In the genomic region with DNA sequence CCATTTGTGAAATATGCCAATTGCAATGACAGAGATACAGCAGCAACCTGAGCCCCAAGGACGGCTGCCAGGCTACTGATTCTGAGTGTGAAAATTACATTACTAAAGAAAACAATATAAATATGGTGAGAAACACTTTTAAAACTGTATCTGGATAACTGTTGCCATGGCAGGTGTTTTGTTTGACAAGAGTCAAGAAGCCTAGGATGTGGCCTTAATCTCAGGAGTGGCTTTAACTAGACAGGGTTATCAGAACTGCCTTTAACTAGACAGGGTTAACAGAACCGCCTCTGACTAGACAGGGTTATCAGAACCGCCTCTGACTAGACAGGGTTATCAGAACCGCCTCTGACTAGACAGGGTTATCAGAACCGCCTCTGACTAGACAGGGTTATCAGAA, we compare ENCODE assay signal across 6 cellular contexts. TPM values are rescaled to one million over a fixed set of nuclear protein-coding genes. Genes with fewer than 3 reads are reported as not detected.
DNase-seq lines count a peak whose midpoint lies in the region; ATAC-seq and TF ChIP-seq lines count a peak whose summit lies in the region.
"Not testable (repeated sequence)": the region's sequence is repeated elsewhere in the genome, so short reads cannot be mapped to it uniquely, and the experiment has no call there.

No MANE protein-coding gene starts in this region.

- H3K36me3 Mint-ChIP-seq in WTC11 (peaks cover 63% of the 10 kb centered on the region), osteocyte (ENCODE audit: unreplicated experiment) (peaks cover 19% of the 10 kb centered on the region)

- not testable (repeated sequence) for H3K36me3 ChIP-seq in breast epithelium, thoracic aorta
- peaks cover 0 to 25% (median 4%) of the 10 kb centered on the region in 9 donors for H3K36me3 ChIP-seq in heart right ventricle

- not testable (repeated sequence) for H3K4me3 ChIP-seq in breast epithelium, heart right ventricle, thoracic aorta

- intact Hi-C loops in breast epithelium (cut with DNase I; ENCODE audit: low total_unique reads), result not testable (repeated sequence)
- intact Hi-C loops in heart right ventricle (cut with DNase I), result loop anchor here in 4 of 10 donors (5.0 to 10.0 kb wide), 2 partner anchors 46 to 98 kb away; a partner anchor contains a TSS

- not testable (repeated sequence) for H3K4me3 Mint-ChIP-seq in WTC11; osteocyte (ENCODE audit: unreplicated experiment)

- CTCF ChIA-PET in WTC11 (lab: Charles Lee), result interaction anchor here (3.1 kb wide), 1 partner anchor 29 kb away, joined by 22 read pairs; no protein-coding TSS in a partner anchor

- H3K27ac ChIP-seq in breast epithelium, result peak overlapping the region; percentile 1 to 3
- H3K27ac ChIP-seq in heart right ventricle, result peak overlapping the region in 7 of 10 donors; percentile 2 to 80 (median 44)
- peak overlapping the region; percentile 1 to 22 for H3K27ac ChIP-seq in thoracic aorta

- TF ChIP-seq POLR2A in breast epithelium (IDR thresholded peaks at IDR 0.05), result not testable (repeated sequence)

- not testable (repeated sequence) for H3K4me1 Mint-ChIP-seq in WTC11
- H3K4me1 Mint-ChIP-seq in osteocyte (ENCODE audit: unreplicated experiment), result peaks cover 74% of the 10 kb centered on the region

- POLR2A ChIA-PET in WTC11 (lab: Charles Lee), result not testable (repeated sequence)

- H3K9me3 Mint-ChIP-seq in WTC11; osteocyte (ENCODE audit: unreplicated experiment): not testable (repeated sequence)

- TF ChIP-seq CTCF in WTC11 (IDR thresholded peaks at IDR 0.05); breast epithelium (IDR thresholded peaks at IDR 0.05); heart right ventricle (IDR thresholded peaks at IDR 0.05); osteocyte (IDR thresholded peaks at IDR 0.05); thoracic aorta (IDR thresholded peaks at IDR 0.05): not testable (repeated sequence)

- not testable (repeated sequence) for ATAC-seq in WTC11; heart right ventricle; thoracic aorta (ENCODE audit: insufficient number of reproducible peaks, low FRiP score, low read depth)

- not testable (repeated sequence) for H3K9me3 ChIP-seq in breast epithelium, heart right ventricle, thoracic aorta

- not testable (repeated sequence) for H3K27me3 Mint-ChIP-seq in WTC11 (ENCODE audit: low read depth); osteocyte (ENCODE audit: unreplicated experiment)

- peak overlapping the region; percentile 67; the same call in 1 of the 2 replicates for H3K27ac Mint-ChIP-seq in WTC11
- H3K27ac Mint-ChIP-seq in osteocyte (ENCODE audit: unreplicated experiment), result peak overlapping the region; percentile 60

- H3K4me1 ChIP-seq in breast epithelium (peaks cover 0 to 17% of the 10 kb centered on the region in 2 donors), heart right ventricle (peaks cover 27 to 87% (median 73%) of the 10 kb centered on the region in 9 donors), thoracic aorta (ENCODE audit: control insufficient read depth in 1 of 2, low read depth in 2 of 2) (peaks cover 43 to 90% of the 10 kb centered on the region in 2 donors)

- not testable (repeated sequence) for H3K27me3 ChIP-seq in breast epithelium; heart right ventricle; thoracic aorta (replicated peaks; ENCODE audit: insufficient read depth)

- WGBS in heart right ventricle, 2 donors, result 53 to 74% methylated on average over 3 to 4 of the region's 5 CpGs

- peak; percentile 5 for DNase-seq in NAMALWA (ENCODE audit: low spot score)
- not testable (repeated sequence) for DNase-seq in WTC11 (ENCODE audit: low spot score); breast epithelium (ENCODE audit: low spot score in 2 of 2); heart right ventricle; osteocyte (ENCODE audit: extremely low spot score, unreplicated experiment); thoracic aorta (ENCODE audit: low spot score)

RNA-seq across cellular contexts. Expression of a gene that starts 58.9 kb away (rescaled TPM):
- total RNA-seq in WTC11 (2021) (39.7 to 45.4 TPM (median 42.0 TPM) in 3 replicates), breast epithelium (10 to 100 TPM; 18.4 to 34.1 (median 28.0) TPM), heart right ventricle (10 to 100 TPM in 3 of 10 donors, 1 to 10 TPM in 7; 4.9 to 14.4 (median 7.7) TPM), osteocyte (23.5 and 32.1 TPM in 2 replicates), thoracic aorta (10 to 100 TPM; 20.8 to 29.6 TPM)
- polyA plus RNA-seq in heart right ventricle, result 1 to 10 TPM; 3.1 to 6.5 TPM
